Comparison of ENCODE assay signal across 1 cellular context in the genomic region with DNA sequence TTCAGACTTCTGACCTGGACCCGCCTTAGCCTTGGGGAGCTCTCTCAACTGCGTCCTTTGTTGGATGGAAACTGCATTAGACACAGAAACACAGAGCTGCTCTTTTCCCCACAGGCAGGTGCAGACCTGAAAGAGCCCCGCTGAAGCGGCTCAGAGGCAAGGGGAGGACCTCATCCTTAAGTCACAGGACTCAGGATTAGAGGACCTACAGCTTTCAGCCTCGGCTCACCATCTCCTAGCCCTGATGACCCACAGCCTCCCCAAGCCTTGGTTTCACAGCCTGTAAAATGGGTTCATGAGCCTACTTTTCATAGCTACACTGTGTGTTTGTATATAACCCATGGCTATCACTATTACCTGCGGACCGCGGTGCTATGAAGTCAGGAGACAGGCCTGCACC.
TF ChIP-seq lines count a peak whose summit lies in the region.

No MANE protein-coding gene starts in this region.

TF ChIP-seq in K562, 482 proteins besides CTCF, POLR2A, EP300 and RAD21:
- TF ChIP-seq COPS2 (conservative IDR thresholded peaks at IDR 0.05) = no peak
- TF ChIP-seq, protein P1, sequence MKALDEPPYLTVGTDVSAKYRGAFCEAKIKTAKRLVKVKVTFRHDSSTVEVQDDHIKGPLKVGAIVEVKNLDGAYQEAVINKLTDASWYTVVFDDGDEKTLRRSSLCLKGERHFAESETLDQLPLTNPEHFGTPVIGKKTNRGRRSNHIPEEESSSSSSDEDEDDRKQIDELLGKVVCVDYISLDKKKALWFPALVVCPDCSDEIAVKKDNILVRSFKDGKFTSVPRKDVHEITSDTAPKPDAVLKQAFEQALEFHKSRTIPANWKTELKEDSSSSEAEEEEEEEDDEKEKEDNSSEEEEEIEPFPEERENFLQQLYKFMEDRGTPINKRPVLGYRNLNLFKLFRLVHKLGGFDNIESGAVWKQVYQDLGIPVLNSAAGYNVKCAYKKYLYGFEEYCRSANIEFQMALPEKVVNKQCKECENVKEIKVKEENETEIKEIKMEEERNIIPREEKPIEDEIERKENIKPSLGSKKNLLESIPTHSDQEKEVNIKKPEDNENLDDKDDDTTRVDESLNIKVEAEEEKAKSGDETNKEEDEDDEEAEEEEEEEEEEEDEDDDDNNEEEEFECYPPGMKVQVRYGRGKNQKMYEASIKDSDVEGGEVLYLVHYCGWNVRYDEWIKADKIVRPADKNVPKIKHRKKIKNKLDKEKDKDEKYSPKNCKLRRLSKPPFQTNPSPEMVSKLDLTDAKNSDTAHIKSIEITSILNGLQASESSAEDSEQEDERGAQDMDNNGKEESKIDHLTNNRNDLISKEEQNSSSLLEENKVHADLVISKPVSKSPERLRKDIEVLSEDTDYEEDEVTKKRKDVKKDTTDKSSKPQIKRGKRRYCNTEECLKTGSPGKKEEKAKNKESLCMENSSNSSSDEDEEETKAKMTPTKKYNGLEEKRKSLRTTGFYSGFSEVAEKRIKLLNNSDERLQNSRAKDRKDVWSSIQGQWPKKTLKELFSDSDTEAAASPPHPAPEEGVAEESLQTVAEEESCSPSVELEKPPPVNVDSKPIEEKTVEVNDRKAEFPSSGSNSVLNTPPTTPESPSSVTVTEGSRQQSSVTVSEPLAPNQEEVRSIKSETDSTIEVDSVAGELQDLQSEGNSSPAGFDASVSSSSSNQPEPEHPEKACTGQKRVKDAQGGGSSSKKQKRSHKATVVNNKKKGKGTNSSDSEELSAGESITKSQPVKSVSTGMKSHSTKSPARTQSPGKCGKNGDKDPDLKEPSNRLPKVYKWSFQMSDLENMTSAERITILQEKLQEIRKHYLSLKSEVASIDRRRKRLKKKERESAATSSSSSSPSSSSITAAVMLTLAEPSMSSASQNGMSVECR (CRISPR knock-in tag; IDR thresholded peaks at IDR 0.05) = no peak
- no peak for TF ChIP-seq HMG20A (CRISPR knock-in tag; conservative IDR thresholded peaks at IDR 0.05)
- no peak for TF ChIP-seq TAF7 (tag; IDR thresholded peaks at IDR 0.05)
- TF ChIP-seq ZNF75A (CRISPR knock-in tag; IDR thresholded peaks at IDR 0.05) = no peak
- TF ChIP-seq BCOR (IDR thresholded peaks at IDR 0.05) = peak; percentile 85
- TF ChIP-seq KDM1A (IDR thresholded peaks at IDR 0.05) = peak; percentile 17 to 50; a peak in 1 of 4 replicates
- TF ChIP-seq ZNF347 (CRISPR knock-in tag; IDR thresholded peaks at IDR 0.05; ENCODE audit: low read depth) = no peak
- TF ChIP-seq, protein P2, sequence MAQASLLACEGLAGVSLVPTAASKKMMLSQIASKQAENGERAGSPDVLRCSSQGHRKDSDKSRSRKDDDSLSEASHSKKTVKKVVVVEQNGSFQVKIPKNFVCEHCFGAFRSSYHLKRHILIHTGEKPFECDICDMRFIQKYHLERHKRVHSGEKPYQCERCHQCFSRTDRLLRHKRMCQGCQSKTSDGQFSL (CRISPR knock-in tag; IDR thresholded peaks at IDR 0.05) = 0 out of 2 replicates have a peak, but pooled peaks have one; percentile 1
- TF ChIP-seq, protein P2 (tag; IDR thresholded peaks at IDR 0.05) = no peak
- TF ChIP-seq NUFIP1 (IDR thresholded peaks at IDR 0.05; ENCODE audit: partially characterized antibody) = no peak
- TF ChIP-seq, protein P3, sequence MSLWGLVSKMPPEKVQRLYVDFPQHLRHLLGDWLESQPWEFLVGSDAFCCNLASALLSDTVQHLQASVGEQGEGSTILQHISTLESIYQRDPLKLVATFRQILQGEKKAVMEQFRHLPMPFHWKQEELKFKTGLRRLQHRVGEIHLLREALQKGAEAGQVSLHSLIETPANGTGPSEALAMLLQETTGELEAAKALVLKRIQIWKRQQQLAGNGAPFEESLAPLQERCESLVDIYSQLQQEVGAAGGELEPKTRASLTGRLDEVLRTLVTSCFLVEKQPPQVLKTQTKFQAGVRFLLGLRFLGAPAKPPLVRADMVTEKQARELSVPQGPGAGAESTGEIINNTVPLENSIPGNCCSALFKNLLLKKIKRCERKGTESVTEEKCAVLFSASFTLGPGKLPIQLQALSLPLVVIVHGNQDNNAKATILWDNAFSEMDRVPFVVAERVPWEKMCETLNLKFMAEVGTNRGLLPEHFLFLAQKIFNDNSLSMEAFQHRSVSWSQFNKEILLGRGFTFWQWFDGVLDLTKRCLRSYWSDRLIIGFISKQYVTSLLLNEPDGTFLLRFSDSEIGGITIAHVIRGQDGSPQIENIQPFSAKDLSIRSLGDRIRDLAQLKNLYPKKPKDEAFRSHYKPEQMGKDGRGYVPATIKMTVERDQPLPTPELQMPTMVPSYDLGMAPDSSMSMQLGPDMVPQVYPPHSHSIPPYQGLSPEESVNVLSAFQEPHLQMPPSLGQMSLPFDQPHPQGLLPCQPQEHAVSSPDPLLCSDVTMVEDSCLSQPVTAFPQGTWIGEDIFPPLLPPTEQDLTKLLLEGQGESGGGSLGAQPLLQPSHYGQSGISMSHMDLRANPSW (CRISPR knock-in tag; IDR thresholded peaks at IDR 0.05) = no peak
- TF ChIP-seq GTF2A2 (tag; IDR thresholded peaks at IDR 0.05) = no peak
- TF ChIP-seq, protein P4, sequence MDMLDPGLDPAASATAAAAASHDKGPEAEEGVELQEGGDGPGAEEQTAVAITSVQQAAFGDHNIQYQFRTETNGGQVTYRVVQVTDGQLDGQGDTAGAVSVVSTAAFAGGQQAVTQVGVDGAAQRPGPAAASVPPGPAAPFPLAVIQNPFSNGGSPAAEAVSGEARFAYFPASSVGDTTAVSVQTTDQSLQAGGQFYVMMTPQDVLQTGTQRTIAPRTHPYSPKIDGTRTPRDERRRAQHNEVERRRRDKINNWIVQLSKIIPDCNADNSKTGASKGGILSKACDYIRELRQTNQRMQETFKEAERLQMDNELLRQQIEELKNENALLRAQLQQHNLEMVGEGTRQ (CRISPR knock-in tag; IDR thresholded peaks at IDR 0.05) = no peak
- TF ChIP-seq ZC3H11A (IDR thresholded peaks at IDR 0.05; ENCODE audit: low read depth, low read length) = no peak
- TF ChIP-seq ADNP (tag; IDR thresholded peaks at IDR 0.05) = peak; percentile 83
- no peak for TF ChIP-seq CXXC5 (CRISPR knock-in tag; IDR thresholded peaks at IDR 0.05)
- no peak for TF ChIP-seq CBX8 (IDR thresholded peaks at IDR 0.05; ENCODE audit: borderline replicate concordance, extremely low read depth, low read depth, low read length, poor library complexity, severe bottlenecking)
- TF ChIP-seq RAD51 (IDR thresholded peaks at IDR 0.05; ENCODE audit: borderline replicate concordance, low read depth) = no peak
- TF ChIP-seq ZNF766 (CRISPR knock-in tag; conservative IDR thresholded peaks at IDR 0.05) = no peak
- TF ChIP-seq HMGN3 (IDR thresholded peaks at IDR 0.05; ENCODE audit: borderline replicate concordance, extremely low read depth, insufficient read length, low read depth, low read length) = no peak
- peak; percentile 95 for TF ChIP-seq RBM25 (IDR thresholded peaks at IDR 0.05; ENCODE audit: low read depth, low read length, severe bottlenecking)
- TF ChIP-seq, protein P5, sequence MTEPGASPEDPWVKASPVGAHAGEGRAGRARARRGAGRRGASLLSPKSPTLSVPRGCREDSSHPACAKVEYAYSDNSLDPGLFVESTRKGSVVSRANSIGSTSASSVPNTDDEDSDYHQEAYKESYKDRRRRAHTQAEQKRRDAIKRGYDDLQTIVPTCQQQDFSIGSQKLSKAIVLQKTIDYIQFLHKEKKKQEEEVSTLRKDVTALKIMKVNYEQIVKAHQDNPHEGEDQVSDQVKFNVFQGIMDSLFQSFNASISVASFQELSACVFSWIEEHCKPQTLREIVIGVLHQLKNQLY (CRISPR knock-in tag; conservative IDR thresholded peaks at IDR 0.05) = no peak
- 0 out of 2 replicates have a peak, but pooled peaks have one; percentile 10 for TF ChIP-seq ZNF24 (IDR thresholded peaks at IDR 0.05)
- peak in 1 of 2 experiments; percentile 53; a peak in 1 of 4 replicates for TF ChIP-seq RCOR1 (IDR thresholded peaks at IDR 0.05; ENCODE audit: borderline replicate concordance in 1 of 2, low read depth in 2 of 2, low read length in 2 of 2)
- TF ChIP-seq XRCC4 (IDR thresholded peaks at IDR 0.05; ENCODE audit: extremely low read depth, insufficient read depth, insufficient read length) = no peak
- no peak for TF ChIP-seq CBX3 (IDR thresholded peaks at IDR 0.05; ENCODE audit: borderline replicate concordance in 1 of 2, low read length in 2 of 2)
- TF ChIP-seq, protein P6, sequence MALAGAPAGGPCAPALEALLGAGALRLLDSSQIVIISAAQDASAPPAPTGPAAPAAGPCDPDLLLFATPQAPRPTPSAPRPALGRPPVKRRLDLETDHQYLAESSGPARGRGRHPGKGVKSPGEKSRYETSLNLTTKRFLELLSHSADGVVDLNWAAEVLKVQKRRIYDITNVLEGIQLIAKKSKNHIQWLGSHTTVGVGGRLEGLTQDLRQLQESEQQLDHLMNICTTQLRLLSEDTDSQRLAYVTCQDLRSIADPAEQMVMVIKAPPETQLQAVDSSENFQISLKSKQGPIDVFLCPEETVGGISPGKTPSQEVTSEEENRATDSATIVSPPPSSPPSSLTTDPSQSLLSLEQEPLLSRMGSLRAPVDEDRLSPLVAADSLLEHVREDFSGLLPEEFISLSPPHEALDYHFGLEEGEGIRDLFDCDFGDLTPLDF (CRISPR knock-in tag; IDR thresholded peaks at IDR 0.05) = no peak
- no peak for TF ChIP-seq PTRF (tag; IDR thresholded peaks at IDR 0.05)
- TF ChIP-seq ZNF668 (CRISPR knock-in tag; IDR thresholded peaks at IDR 0.05) = no peak
- 0 out of 2 replicates have a peak, but pooled peaks have one; percentile 50 for TF ChIP-seq SMARCA5 (IDR thresholded peaks at IDR 0.05)
- TF ChIP-seq NFE2L1 (tag; IDR thresholded peaks at IDR 0.05; ENCODE audit: borderline replicate concordance, low read depth) = no peak
